Comparison of ENCODE assay signal across 17 cellular contexts in genomic region chr11:1231396-1232327, GRCh38. TPM values are rescaled to one million over a fixed set of nuclear protein-coding genes. Genes with fewer than 3 reads are reported as not detected.
DNase-seq lines count a peak whose midpoint lies in the region; ATAC-seq and TF ChIP-seq lines count a peak whose summit lies in the region.
"Had no signal": no experiment of that assay in that cellular context is flagged by ENCODE, and none has a peak within 500 bp of the region (broad histone marks: within the 10 kb centered on the region; RNA-seq: fewer than 3 reads in every experiment).

No MANE protein-coding gene starts in this region.

- peak; percentile 30 for DNase-seq in Right ventricle myocardium superior
- no peak for DNase-seq in left ventricle myocardium inferior
- peak; percentile 69 for DNase-seq in NCI-H345 (lab: John Stamatoyannopoulos, UW)
- peak; percentile 44 for DNase-seq in islet precursor cell
- DNase-seq in A673 (ENCODE audit: low spot score) = no peak
- DNase-seq in dedifferentiated amniotic fluid mesenchymal stem cell (ENCODE audit: extremely low spot score) = no peak
- no peak for DNase-seq in MCF 10A (ENCODE audit: unreplicated experiment)
- DNase-seq: esophagus squamous epithelium; NCI-H187; NCI-H774; stimulated activated naive B cell treated with anti-CD40 and anti-IgM and Interleukin-4, amounts not matched to agents 10 μg/mL and 1 μg/mL and 100 μg/mL, for 72 hours; T-cell had no signal

- H3K27me3 ChIP-seq in left ventricle myocardium inferior (ENCODE audit: low read depth) (peaks cover 59% of the 10 kb centered on the region), A673 (replicated peaks; ENCODE audit: insufficient read depth, low read depth, low read length, poor library complexity) (no peaks in the 10 kb centered on the region)
- H3K27me3 ChIP-seq: pancreas had no signal

- no peaks in the 10 kb centered on the region for H3K9me3 Mint-ChIP-seq in MCF 10A (ENCODE audit: unreplicated experiment)
- H3K9me3 Mint-ChIP-seq: dendritic cell treated with granulocyte-macrophage colony-stimulating factor and Interleukin-4, amounts not matched to agents 40 ng/mL and 50 ng/mL, for 4 days; stimulated activated naive B cell treated with anti-CD40 and anti-IgM and Interleukin-4, amounts not matched to agents 10 μg/mL and 1 μg/mL and 100 μg/mL, for 72 hours; T-cell had no signal

- no peak overlapping the region for H3K27ac Mint-ChIP-seq in MCF 10A (ENCODE audit: low read depth, unreplicated experiment)
- H3K27ac Mint-ChIP-seq: dendritic cell treated with granulocyte-macrophage colony-stimulating factor and Interleukin-4, amounts not matched to agents 40 ng/mL and 50 ng/mL, for 4 days; stimulated activated naive B cell treated with anti-CD40 and anti-IgM and Interleukin-4, amounts not matched to agents 10 μg/mL and 1 μg/mL and 100 μg/mL, for 72 hours; T-cell had no signal

- TF ChIP-seq CTCF in left ventricle myocardium inferior (IDR thresholded peaks at IDR 0.05; ENCODE audit: borderline replicate concordance) (no peak), A673 (conservative IDR thresholded peaks at IDR 0.05; ENCODE audit: low read depth, low read length) (no peak), MCF 10A (IDR thresholded peaks at IDR 0.05; ENCODE audit: unreplicated experiment) (no peak)

- H3K4me1 ChIP-seq in left ventricle myocardium inferior (no peaks in the 10 kb centered on the region), A673 (ENCODE audit: insufficient read depth, low read length, poor library complexity, severe bottlenecking) (no peaks in the 10 kb centered on the region)
- H3K4me1 ChIP-seq: pancreas had no signal

- no peaks in the 10 kb centered on the region for H3K36me3 Mint-ChIP-seq in MCF 10A (ENCODE audit: insufficient read depth, unreplicated experiment)
- H3K36me3 Mint-ChIP-seq: stimulated activated naive B cell treated with anti-CD40 and anti-IgM and Interleukin-4, amounts not matched to agents 10 μg/mL and 1 μg/mL and 100 μg/mL, for 72 hours; T-cell had no signal

- H3K9me3 ChIP-seq in left ventricle myocardium inferior (replicated peaks) (no peaks in the 10 kb centered on the region), A673 (ENCODE audit: low read depth, low read length, poor library complexity, severe bottlenecking) (no peaks in the 10 kb centered on the region)
- H3K9me3 ChIP-seq: esophagus squamous epithelium, pancreas had no signal

- H3K27me3 Mint-ChIP-seq in MCF 10A (ENCODE audit: insufficient read depth, unreplicated experiment) = no peaks in the 10 kb centered on the region
- H3K27me3 Mint-ChIP-seq: dendritic cell treated with granulocyte-macrophage colony-stimulating factor and Interleukin-4, amounts not matched to agents 40 ng/mL and 50 ng/mL, for 4 days; T-cell had no signal

- H3K27ac ChIP-seq in left ventricle myocardium inferior (replicated peaks) = no peak overlapping the region
- no peak overlapping the region for H3K27ac ChIP-seq in A673 (ENCODE audit: low read depth, low read length, poor library complexity, severe bottlenecking)
- H3K27ac ChIP-seq: esophagus squamous epithelium, pancreas had no signal

- H3K4me3 Mint-ChIP-seq in MCF 10A (ENCODE audit: unreplicated experiment) = no peak overlapping the region
- H3K4me3 Mint-ChIP-seq: dendritic cell treated with granulocyte-macrophage colony-stimulating factor and Interleukin-4, amounts not matched to agents 40 ng/mL and 50 ng/mL, for 4 days; stimulated activated naive B cell treated with anti-CD40 and anti-IgM and Interleukin-4, amounts not matched to agents 10 μg/mL and 1 μg/mL and 100 μg/mL, for 72 hours; T-cell had no signal

- POLR2A ChIA-PET in A673 (lab: Charles Lee; ENCODE audit: low non-redundant PET) = no interaction called here
- POLR2A ChIA-PET in MCF 10A (lab: Yijun Ruan, JAX) = no interaction called here

- intact Hi-C loops in Right ventricle myocardium superior (cut with DNase I) = no loop called here
- intact Hi-C loops in left ventricle myocardium inferior (cut with micrococcal nuclease) = no loop called here
- intact Hi-C loops in A673 (cut with micrococcal nuclease; ENCODE audit: unreplicated experiment) = no loop called here
- intact Hi-C loops in MCF 10A (cut with micrococcal nuclease) = no loop called here

- BruUV-seq in A673 (replicated peaks; lab: Mats Ljungman, UMichigan) (no TSS peak), MCF 10A (replicated peaks; lab: Mats Ljungman, UMichigan) (no TSS peak)

- no peaks in the 10 kb centered on the region for H3K4me1 Mint-ChIP-seq in MCF 10A (ENCODE audit: insufficient read depth, unreplicated experiment)
- H3K4me1 Mint-ChIP-seq: T-cell had no signal

- CTCF ChIA-PET in A673 (lab: Charles Lee) = no interaction called here
- CTCF ChIA-PET in MCF 10A (lab: Yijun Ruan, JAX) = no interaction called here

- H3K36me3 ChIP-seq in left ventricle myocardium inferior (no peaks in the 10 kb centered on the region), A673 (ENCODE audit: insufficient read depth, low read length, poor library complexity, severe bottlenecking) (no peaks in the 10 kb centered on the region)
- H3K36me3 ChIP-seq: esophagus squamous epithelium, pancreas had no signal

- ATAC-seq in Right ventricle myocardium superior (ENCODE audit: poor library complexity) (no peak), GM18502 (IDR thresholded peaks at IDR 0.05; ENCODE audit: poor library complexity, unreplicated experiment) (no peak)
- ATAC-seq: pancreas, T-cell had no signal

- H3K4me3 ChIP-seq in left ventricle myocardium inferior = no peak overlapping the region
- H3K4me3 ChIP-seq in A673 (ENCODE audit: low read depth, low read length, poor library complexity, severe bottlenecking) = no peak overlapping the region
- H3K4me3 ChIP-seq: esophagus squamous epithelium, pancreas had no signal

RNA-seq across cellular contexts. Expression of gene MUC5B, which starts 8.8 kb away (rescaled TPM):
- total RNA-seq in Right ventricle myocardium superior = not detected
- total RNA-seq in left ventricle myocardium inferior = not detected
- total RNA-seq in A673 (2021) = not detected in 2 replicates
- not detected in 2 replicates for total RNA-seq in MCF 10A (2022)
- total RNA-seq: activated CD8-positive, alpha-beta memory T cell treated with anti-CD3 and anti-CD28 coated beads for 36 hours; LHCN-M2 had no signal

Comparison
In these comparisons a context has a peak if more than half of its experiments do, and no peak if none do; other contexts are left out.
1. DNase-seq: peak in Right ventricle myocardium superior (single experiment), NCI-H345 (single experiment) and islet precursor cell (single experiment); none in left ventricle myocardium inferior (single experiment), A673 (single experiment), dedifferentiated amniotic fluid mesenchymal stem cell (single experiment) and MCF 10A (single experiment).